Comparison of ENCODE assay signal across 9 cellular contexts in genomic region chr6:148972481-148972880, GRCh38.
DNase-seq lines count a peak whose midpoint lies in the region; ATAC-seq and TF ChIP-seq lines count a peak whose summit lies in the region.
"Had no signal": no experiment of that assay in that cellular context is flagged by ENCODE, and none has a peak within 500 bp of the region (broad histone marks: within the 10 kb centered on the region; RNA-seq: fewer than 3 reads in every experiment).

No MANE protein-coding gene starts in this region.

- no peaks in the 10 kb centered on the region for H3K27me3 Mint-ChIP-seq in MCF 10A (ENCODE audit: insufficient read depth, unreplicated experiment)
- H3K27me3 Mint-ChIP-seq in neural crest cell (ENCODE audit: low read depth), result peaks cover 25% of the 10 kb centered on the region

- H3K4me3 Mint-ChIP-seq in MCF 10A (ENCODE audit: unreplicated experiment), result no peak overlapping the region
- H3K4me3 Mint-ChIP-seq in neural crest cell, result no peak overlapping the region

- POLR2A ChIA-PET in MCF 10A (lab: Yijun Ruan, JAX), result interaction anchor here (0.7 to 1.2 kb wide), 2 partner anchors 54 to 756 kb away, joined by 3 to 6 read pairs; no protein-coding TSS in a partner anchor

- no TSS peak for BruUV-seq in MCF 10A (replicated peaks; lab: Mats Ljungman, UMichigan)

- H3K4me1 Mint-ChIP-seq in MCF 10A (ENCODE audit: insufficient read depth, unreplicated experiment) (peaks cover 5% of the 10 kb centered on the region), neural crest cell (peaks cover 29% of the 10 kb centered on the region)

- no peak for TF ChIP-seq CTCF in MCF 10A (IDR thresholded peaks at IDR 0.05; ENCODE audit: unreplicated experiment)
- peak; percentile 5 for TF ChIP-seq CTCF in neural crest cell (conservative IDR thresholded peaks at IDR 0.05)

- H3K9me3 Mint-ChIP-seq in MCF 10A (ENCODE audit: unreplicated experiment) (no peaks in the 10 kb centered on the region), neural crest cell (no peaks in the 10 kb centered on the region)

- intact Hi-C loops in MCF 10A (cut with micrococcal nuclease), result no loop called here

- CTCF ChIA-PET in MCF 10A (lab: Yijun Ruan, JAX), result interaction anchor here (0.6 to 2.1 kb wide), 9 partner anchors 15 to 413 kb away, joined by 3 to 14 read pairs (median 3); no protein-coding TSS in a partner anchor

- DNase-seq in MCF 10A (ENCODE audit: unreplicated experiment) (peak; percentile 77), neural crest cell (ENCODE audit: low read depth, low spot score) (no peak), RKO (ENCODE audit: low spot score) (no peak), NCI-H446 (lab: John Stamatoyannopoulos, UW) (no peak)

- no peak overlapping the region for H3K27ac Mint-ChIP-seq in MCF 10A (ENCODE audit: low read depth, unreplicated experiment)
- H3K27ac Mint-ChIP-seq in neural crest cell (ENCODE audit: unreplicated experiment), result no peak overlapping the region

- H3K36me3 Mint-ChIP-seq in MCF 10A (ENCODE audit: insufficient read depth, unreplicated experiment) (no peaks in the 10 kb centered on the region), neural crest cell (ENCODE audit: low read depth) (no peaks in the 10 kb centered on the region)

- peak; percentile 93 for ATAC-seq in GM19351 (IDR thresholded peaks at IDR 0.05; ENCODE audit: unreplicated experiment)
- peak; percentile 91 for ATAC-seq in HG03565 (IDR thresholded peaks at IDR 0.05; ENCODE audit: unreplicated experiment)
- peak; percentile 52 for ATAC-seq in SK-N-SH treated with all-trans-retinoic acid at 6 μM for 48 hours
- ATAC-seq in GM19035 (IDR thresholded peaks at IDR 0.05; ENCODE audit: unreplicated experiment), result no peak
- ATAC-seq: Panc1 had no signal

TF ChIP-seq in SK-N-SH treated with all-trans-retinoic acid at 6 μM for 48 hours, 23 proteins besides CTCF, POLR2A, EP300 and RAD21:
- no peak for TF ChIP-seq OSR1 (CRISPR knock-in tag; IDR thresholded peaks at IDR 0.05)
- TF ChIP-seq PATZ1 (CRISPR knock-in tag; IDR thresholded peaks at IDR 0.05; ENCODE audit: borderline replicate concordance), result no peak
